27 cellular contexts compared by ENCODE assay signal in the genomic region with DNA sequence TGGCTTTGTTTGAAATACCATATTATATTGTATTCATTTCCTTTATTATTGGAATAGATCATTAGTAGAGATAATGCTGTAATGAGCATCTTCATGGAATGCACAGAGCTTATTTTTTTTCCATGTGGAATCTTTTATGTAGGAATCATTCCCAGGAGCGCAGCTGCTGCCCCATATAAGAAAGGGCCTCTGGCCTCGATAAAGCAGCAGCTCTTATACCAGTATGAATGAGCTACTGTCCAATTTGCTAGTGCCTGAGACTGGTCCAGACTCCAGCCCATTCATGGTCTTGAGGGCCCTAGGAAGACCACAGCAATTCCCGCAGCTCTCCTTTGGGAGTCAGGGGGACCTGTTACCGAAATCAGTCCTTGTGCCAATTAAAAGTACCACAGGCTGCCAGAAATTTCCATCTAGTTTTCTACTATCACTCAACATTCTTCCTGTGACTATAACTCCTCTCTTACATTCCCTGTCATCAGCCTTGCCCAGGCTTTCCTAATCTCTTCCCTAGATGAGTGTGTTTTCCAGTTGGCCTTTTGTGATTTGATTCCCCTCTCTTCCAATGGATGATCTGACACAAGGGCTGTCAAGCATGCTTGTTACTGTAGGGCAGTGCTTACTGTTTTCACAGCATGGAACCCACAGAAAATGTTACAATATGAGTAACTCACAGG. TPM values are rescaled to one million over a fixed set of nuclear protein-coding genes. Genes with fewer than 3 reads are reported as not detected.
DNase-seq lines count a peak whose midpoint lies in the region; ATAC-seq, FAIRE-seq and TF ChIP-seq lines count a peak whose summit lies in the region.
"Had no signal": no experiment of that assay in that cellular context is flagged by ENCODE, and none has a peak within 500 bp of the region (broad histone marks: within the 10 kb centered on the region; RNA-seq: fewer than 3 reads in every experiment).

No MANE protein-coding gene starts in this region.

- H3K9ac ChIP-seq in adipocyte (ENCODE audit: low read length) = no peak overlapping the region
- no peak overlapping the region for H3K9ac ChIP-seq in kidney (ENCODE audit: low read length in 2 of 2)
- no peak overlapping the region for H3K9ac ChIP-seq in smooth muscle cell (ENCODE audit: low read depth)
- H3K9ac ChIP-seq: BLaER1 treated with 17β-estradiol and CSF1 and Interleukin-3, amounts not matched to agents 10 nM and 100 nM had no signal

- H3K9me3 ChIP-seq in right atrium auricular region = no peaks in the 10 kb centered on the region
- no peaks in the 10 kb centered on the region for H3K9me3 ChIP-seq in adipocyte (ENCODE audit: control insufficient read depth, low read length)
- H3K9me3 ChIP-seq in kidney (ENCODE audit: control insufficient read depth in 1 of 2, low read length in 2 of 2) = no peaks in the 10 kb centered on the region
- no peaks in the 10 kb centered on the region for H3K9me3 ChIP-seq in smooth muscle cell (replicated peaks; ENCODE audit: low read depth)
- H3K9me3 ChIP-seq: lower lobe of right lung had no signal

- FAIRE-seq in kidney (lab: Jason Lieb, UNC) = no peak
- FAIRE-seq: H1 had no signal

- H3F3A ChIP-seq in smooth muscle cell (ENCODE audit: low read depth) = no peaks in the 10 kb centered on the region

- TF ChIP-seq CTCF in right atrium auricular region (IDR thresholded peaks at IDR 0.05) (no peak), kidney (IDR thresholded peaks at IDR 0.05; ENCODE audit: borderline replicate concordance, extremely low read depth, insufficient read depth) (no peak), smooth muscle cell (IDR thresholded peaks at IDR 0.05; ENCODE audit: borderline replicate concordance, insufficient read depth, poor library complexity, severe bottlenecking) (no peak)

- H3K4me2 ChIP-seq in smooth muscle cell = no peak overlapping the region
- H3K4me2 ChIP-seq: BLaER1 treated with 17β-estradiol and CSF1 and Interleukin-3, amounts not matched to agents 10 nM and 100 nM had no signal

- H3K27me3 ChIP-seq in right atrium auricular region (no peaks in the 10 kb centered on the region), adipocyte (replicated peaks; ENCODE audit: control insufficient read depth, insufficient read depth, low read length) (no peaks in the 10 kb centered on the region), smooth muscle cell (ENCODE audit: low read depth) (no peaks in the 10 kb centered on the region)
- H3K27me3 ChIP-seq: BLaER1 treated with 17β-estradiol and CSF1 and Interleukin-3, amounts not matched to agents 10 nM and 100 nM had no signal

- H2AFZ ChIP-seq in smooth muscle cell (ENCODE audit: low read depth) = no peak overlapping the region

- ATAC-seq in Right ventricle myocardium inferior = no peak
- ATAC-seq: activated CD8-positive, alpha-beta memory T cell treated with anti-CD3 and anti-CD28 coated beads, Interleukin-2, amount 10 ng/mL, durations not matched to agents 7 days and 5 days; activated naive CD4-positive, alpha-beta T cell treated with anti-CD3 and anti-CD28 coated beads, Interleukin-2, amount 50 U/mL, for 72 hours; lower lobe of right lung; Panc1 had no signal

- H4K20me1 ChIP-seq in smooth muscle cell (ENCODE audit: low read depth) = no peaks in the 10 kb centered on the region
- H4K20me1 ChIP-seq: BLaER1 treated with 17β-estradiol and CSF1 and Interleukin-3, amounts not matched to agents 10 nM and 100 nM had no signal

- H3K79me2 ChIP-seq in smooth muscle cell (ENCODE audit: low read depth) = no peaks in the 10 kb centered on the region

- DNase-seq in right atrium auricular region (ENCODE audit: low spot score) (no peak), Right ventricle myocardium inferior (ENCODE audit: missing footprints) (no peak), adipocyte (ENCODE audit: low read depth) (peak; percentile 10), kidney (peak; percentile 11), superior temporal gyrus (ENCODE audit: extremely low spot score) (peak; percentile 46), smooth muscle cell (lab: John Stamatoyannopoulos, UW; ENCODE audit: unreplicated experiment) (no peak), GM19240 (ENCODE audit: insufficient read length, low spot score) (no peak), NCI-H69 (lab: John Stamatoyannopoulos, UW) (no peak)
- DNase-seq: activated CD4-positive, alpha-beta T cell treated with anti-CD3 and anti-CD28 coated beads, Interleukin-2, amount 10 ng/mL, durations not matched to agents 7 days and 5 days; activated CD8-positive, alpha-beta memory T cell treated with anti-CD3 and anti-CD28 coated beads, Interleukin-2, amount 10 ng/mL, durations not matched to agents 7 days and 5 days; EL; islet precursor cell; lower lobe of right lung; NCI-H1105 treated with DMSO at 0.1 percent for 48 hours; NCI-H2081 treated with DMSO at 0.1 percent for 48 hours; NCI-H446; stimulated activated CD8-positive, alpha-beta memory T cell treated with anti-CD3 and anti-CD28 coated beads, Interleukin-4, amount 100 ng/mL, for 48 hours had no signal

- H3K36me3 ChIP-seq in right atrium auricular region = no peaks in the 10 kb centered on the region
- H3K36me3 ChIP-seq in adipocyte (ENCODE audit: control insufficient read depth, insufficient read depth, low read length, severe bottlenecking) = no peaks in the 10 kb centered on the region
- H3K36me3 ChIP-seq in kidney (ENCODE audit: control insufficient read depth in 1 of 2, insufficient read depth in 2 of 2, low read length in 2 of 2) = no peaks in the 10 kb centered on the region
- H3K36me3 ChIP-seq in smooth muscle cell (ENCODE audit: low read depth) = no peaks in the 10 kb centered on the region
- H3K36me3 ChIP-seq: lower lobe of right lung had no signal

- intact Hi-C loops in Right ventricle myocardium inferior (cut with DNase I) = loop anchor here (10.0 kb wide), 1 partner anchor 256 kb away; a partner anchor contains a TSS
- intact Hi-C loops in kidney (cut with DNase I) = loop anchor here (10.0 kb wide), 1 partner anchor 456 kb away; a partner anchor contains a TSS

- peak overlapping the region; percentile 46 to 96 for H3K27ac ChIP-seq in right atrium auricular region
- no peak overlapping the region for H3K27ac ChIP-seq in kidney (ENCODE audit: low read depth in 2 of 2, low read length in 2 of 2)
- no peak overlapping the region for H3K27ac ChIP-seq in smooth muscle cell (ENCODE audit: low read depth)
- H3K27ac ChIP-seq: BLaER1 treated with 17β-estradiol and CSF1 and Interleukin-3, amounts not matched to agents 10 nM and 100 nM; coronary artery; lower lobe of right lung had no signal

- H3K4me1 ChIP-seq in right atrium auricular region = peaks cover 0 to 16% of the 10 kb centered on the region in 2 donors
- H3K4me1 ChIP-seq in adipocyte (ENCODE audit: control insufficient read depth, insufficient read depth, low read length) = peaks cover 16% of the 10 kb centered on the region
- H3K4me1 ChIP-seq in kidney (ENCODE audit: control insufficient read depth in 1 of 2, insufficient read depth in 1 of 2, low read depth in 1 of 2, low read length in 2 of 2) = no peaks in the 10 kb centered on the region
- H3K4me1 ChIP-seq in smooth muscle cell (ENCODE audit: low read depth) = no peaks in the 10 kb centered on the region

- WGBS in smooth muscle cell (ENCODE audit: low lambda C conversion rate) = 88% methylated on average over 4 of the region's 4 CpGs

- H3K4me3 ChIP-seq in right atrium auricular region (no peak overlapping the region), adipocyte (ENCODE audit: low read length) (no peak overlapping the region), kidney (ENCODE audit: low read length in 2 of 2) (no peak overlapping the region), smooth muscle cell (no peak overlapping the region)
- H3K4me3 ChIP-seq: BLaER1 treated with 17β-estradiol and CSF1 and Interleukin-3, amounts not matched to agents 10 nM and 100 nM; coronary artery; lower lobe of right lung had no signal

RNA-seq across cellular contexts. Expression of a gene that starts 1.9 kb away (rescaled TPM):
- total RNA-seq in right atrium auricular region (1 to 10 TPM; 3.4 to 4.6 TPM), Right ventricle myocardium inferior (1.8 TPM), kidney (1.4 TPM), smooth muscle cell (1.6 and 2.2 TPM in 2 replicates)
- polyA plus RNA-seq in kidney (ENCODE audit: insufficient read depth, low read depth, low replicate concordance) (0.67 TPM), smooth muscle cell (1.7 and 2.3 TPM in 2 replicates)

RNA-seq across cellular contexts. Expression of a gene that starts 12.5 kb away (rescaled TPM):
- total RNA-seq in right atrium auricular region (100 to 1,000 TPM; 515 to 564 TPM), Right ventricle myocardium inferior (1,434 TPM), kidney (not detected), smooth muscle cell (not detected in 2 replicates)
- polyA plus RNA-seq in kidney (ENCODE audit: insufficient read depth, low read depth, low replicate concordance) (5.5 TPM), smooth muscle cell (not detected in 2 replicates)
- total RNA-seq: A673; activated CD4-positive, alpha-beta T cell treated with anti-CD3 and anti-CD28 coated beads, Interleukin-2, amount 10 ng/mL, durations not matched to agents 7 days and 5 days; activated CD8-positive, alpha-beta memory T cell treated with anti-CD3 and anti-CD28 coated beads, Interleukin-2, amount 10 ng/mL, durations not matched to agents 7 days and 5 days; activated naive CD4-positive, alpha-beta T cell treated with anti-CD3 and anti-CD28 coated beads, Interleukin-2, amount 50 U/mL, for 72 hours; H1; lower lobe of right lung; renal cortical epithelial cell; SK-MEL-5; subcutaneous adipose tissue; urinary bladder had no signal
- polyA plus RNA-seq: urinary bladder had no signal

RNA-seq across cellular contexts. Expression of a gene that starts 18.7 kb away (rescaled TPM):
- total RNA-seq in right atrium auricular region = 1 to 10 TPM; 7.4 to 9.0 TPM
- 5.5 TPM for total RNA-seq in Right ventricle myocardium inferior
- total RNA-seq in kidney = 9.6 TPM
- polyA plus RNA-seq in kidney (ENCODE audit: insufficient read depth, low read depth, low replicate concordance) = 10.9 TPM
- 5.8 and 7.0 TPM in 2 replicates for total RNA-seq in smooth muscle cell
- polyA plus RNA-seq in smooth muscle cell = 19.6 and 24.6 TPM in 2 replicates

RNA-seq across cellular contexts. Expression of a gene that starts 31.3 kb away (rescaled TPM):
- 10 to 100 TPM; 23.4 to 84.7 TPM for total RNA-seq in right atrium auricular region
- total RNA-seq in Right ventricle myocardium inferior = 19.9 TPM
- 54.4 TPM for total RNA-seq in kidney
- polyA plus RNA-seq in kidney (ENCODE audit: insufficient read depth, low read depth, low replicate concordance) = 27.5 TPM
- 67.2 and 73.0 TPM in 2 replicates for total RNA-seq in smooth muscle cell
- polyA plus RNA-seq in smooth muscle cell = 203 and 213 TPM in 2 replicates

RNA-seq across cellular contexts. Expression of a gene that starts 42.3 kb away (rescaled TPM):
- not detected for total RNA-seq in right atrium auricular region
- total RNA-seq in Right ventricle myocardium inferior = not detected
- 4.8 TPM for total RNA-seq in kidney
- polyA plus RNA-seq in kidney (ENCODE audit: insufficient read depth, low read depth, low replicate concordance) = 208 TPM
- 0.40 TPM in 1 of 2 replicates, not detected in the other for total RNA-seq in smooth muscle cell
- polyA plus RNA-seq in smooth muscle cell = 5.1 and 10.6 TPM in 2 replicates
- total RNA-seq: A673; activated CD8-positive, alpha-beta memory T cell treated with anti-CD3 and anti-CD28 coated beads, Interleukin-2, amount 10 ng/mL, durations not matched to agents 7 days and 5 days; subcutaneous adipose tissue had no signal

Comparison
In these comparisons a context has a peak if more than half of its experiments do, and no peak if none do; other contexts are left out.
1. DNase-seq: peak in adipocyte (single experiment), kidney (single experiment) and superior temporal gyrus (single experiment); none in right atrium auricular region (single experiment), Right ventricle myocardium inferior (single experiment), smooth muscle cell (single experiment), GM19240 (single experiment) and NCI-H69 (single experiment).
2. H3K27ac ChIP-seq: peak in right atrium auricular region (2 of 2); none in kidney (0 of 2) and smooth muscle cell (single experiment).
3. RNA of a gene that starts 12.5 kb away (total RNA-seq): 1,434 TPM in Right ventricle myocardium inferior (single experiment) and 515 to 564 TPM in right atrium auricular region; not detected in kidney (single experiment) and not detected in smooth muscle cell; every median in the first group is over 100 times any median in the second.